ENCODE assay signal across 27 cellular contexts in the genomic region with DNA sequence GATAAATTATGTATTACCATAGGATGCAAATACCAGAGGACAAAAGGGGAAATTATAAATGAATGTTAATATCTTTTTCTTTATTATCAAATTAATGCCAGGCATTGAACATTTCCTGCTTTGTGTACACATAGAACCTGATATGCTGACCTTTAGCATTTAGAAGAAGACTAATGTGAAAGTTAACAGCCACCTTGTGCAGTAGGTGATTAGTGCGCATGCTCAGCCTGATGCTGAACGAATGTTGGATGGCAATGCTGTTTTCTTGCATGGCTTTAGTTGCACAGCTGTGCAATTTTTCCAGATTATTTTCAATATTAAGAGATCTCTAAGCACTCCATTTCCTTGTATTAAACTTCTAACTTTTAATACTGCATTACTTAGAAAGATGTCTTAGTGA.
"Had no signal": no experiment of that assay in that cellular context is flagged by ENCODE, and none has a peak within 500 bp of the region (broad histone marks: within the 10 kb centered on the region; RNA-seq: fewer than 3 reads in every experiment).

No MANE protein-coding gene starts in this region.

- H3K9me3 ChIP-seq: left lung, mucosa of descending colon, ovary, right atrium auricular region, right lobe of liver, suprapubic skin, thoracic aorta, tibial artery, upper lobe of right lung had no signal

- H3K27me3 Mint-ChIP-seq: naive thymus-derived CD4-positive, alpha-beta T cell; natural killer cell treated with Interleukin-12 subunit alpha and Interleukin-12 subunit beta and Interleukin-15 and Interleukin-18, amount 100 ng/mL, for 72 hours; progenitor cell of endocrine pancreas; stimulated activated naive B cell treated with anti-CD40 and anti-IgM and Interleukin-4, amounts not matched to agents 10 μg/mL and 1 μg/mL and 100 μg/mL, for 72 hours had no signal

- H2AFZ ChIP-seq: hepatocyte had no signal

- FAIRE-seq: keratinocyte, urothelium cell line had no signal

- H3K4me2 ChIP-seq: hepatocyte had no signal

- H3K27ac ChIP-seq: hepatocyte, left lung, ovary, right atrium auricular region, right lobe of liver, suprapubic skin, thoracic aorta, tibial artery, upper lobe of right lung had no signal

- H3K4me1 ChIP-seq: left lung, right lobe of liver, suprapubic skin, upper lobe of right lung had no signal

- H3K4me3 ChIP-seq: hepatocyte, left lung, lung, mucosa of descending colon, ovary, right atrium auricular region, right lobe of liver, suprapubic skin, thoracic aorta, tibial artery, upper lobe of right lung had no signal

- H3K9me3 Mint-ChIP-seq: mesothelial cell of epicardium; natural killer cell treated with Interleukin-12 subunit alpha and Interleukin-12 subunit beta and Interleukin-15 and Interleukin-18, amount 100 ng/mL, for 72 hours; stimulated activated naive B cell treated with anti-CD40 and anti-IgM and Interleukin-4, amounts not matched to agents 10 μg/mL and 1 μg/mL and 100 μg/mL, for 72 hours had no signal

- DNase-seq: kidney glomerular epithelial cell; left cardiac atrium; left lung; mesendoderm; mucosa of descending colon; naive thymus-derived CD4-positive, alpha-beta T cell; ovary; right lobe of liver; stimulated activated CD4-positive, alpha-beta T cell treated with anti-CD3 and anti-CD28 coated beads, Interleukin-12 subunit alpha, Interleukin-12 subunit beta, amount 100 ng/mL, for 4 hours; stimulated activated CD4-positive, alpha-beta T cell treated with anti-CD3 and anti-CD28 coated beads, Interleukin-15, amount 100 ng/mL, for 24 hours; stimulated activated CD4-positive, alpha-beta T cell treated with anti-CD3 and anti-CD28 coated beads, Interleukin-2, amount 100 ng/mL, for 24 hours; stimulated activated CD4-positive, alpha-beta T cell treated with anti-CD3 and anti-CD28 coated beads, Interleukin-4, amount 100 ng/mL, for 1 hour; stimulated activated naive B cell treated with anti-CD40 and anti-IgM and Interleukin-4, amounts not matched to agents 10 μg/mL and 1 μg/mL and 100 μg/mL, for 72 hours; stimulated activated naive CD8-positive, alpha-beta T cell treated with anti-CD3 and anti-CD28 coated beads, Interleukin-15, Interleukin-2, amounts not matched to agents 100 U/mL and 50 U/mL, for 24 hours; tibial artery; trophoblast cell; upper lobe of right lung had no signal

- H3K36me3 ChIP-seq: ovary had no signal

- H3K27ac Mint-ChIP-seq: mesothelial cell of epicardium; progenitor cell of endocrine pancreas; stimulated activated naive B cell treated with anti-CD40 and anti-IgM and Interleukin-4, amounts not matched to agents 10 μg/mL and 1 μg/mL and 100 μg/mL, for 72 hours had no signal

- H3K4me1 Mint-ChIP-seq: mesothelial cell of epicardium had no signal

- H3K4me3 Mint-ChIP-seq: mesothelial cell of epicardium; naive thymus-derived CD4-positive, alpha-beta T cell; natural killer cell treated with Interleukin-12 subunit alpha and Interleukin-12 subunit beta and Interleukin-15 and Interleukin-18, amount 100 ng/mL, for 72 hours; stimulated activated naive B cell treated with anti-CD40 and anti-IgM and Interleukin-4, amounts not matched to agents 10 μg/mL and 1 μg/mL and 100 μg/mL, for 72 hours had no signal

- H3K27me3 ChIP-seq: hepatocyte, left lung, ovary, right atrium auricular region, right lobe of liver, suprapubic skin, tibial artery, upper lobe of right lung had no signal
